In genomic region chr2:153875801-153876466, GRCh38 we compare ENCODE assay signal across 19 cellular contexts. TPM values are rescaled to one million over a fixed set of nuclear protein-coding genes. Genes with fewer than 3 reads are reported as not detected.
DNase-seq lines count a peak whose midpoint lies in the region; ATAC-seq, FAIRE-seq and TF ChIP-seq lines count a peak whose summit lies in the region.
"Had no signal": no experiment of that assay in that cellular context is flagged by ENCODE, and none has a peak within 500 bp of the region (broad histone marks: within the 10 kb centered on the region; RNA-seq: fewer than 3 reads in every experiment).

No MANE protein-coding gene starts in this region.

- H3K27ac Mint-ChIP-seq in activated naive CD8-positive, alpha-beta T cell treated with anti-CD3 and anti-CD28 coated beads for 36 hours = no peak overlapping the region
- H3K27ac Mint-ChIP-seq: CD4-positive, alpha-beta T cell; GM23338; HFFc6 had no signal

- H3K9me3 Mint-ChIP-seq in activated naive CD8-positive, alpha-beta T cell treated with anti-CD3 and anti-CD28 coated beads for 36 hours = peaks cover 3% of the 10 kb centered on the region

- ATAC-seq in SK-N-SH treated with all-trans-retinoic acid at 6 μM for 48 hours = no peak
- ATAC-seq: A549, GM23338, HCT116 had no signal

- peaks cover 3% of the 10 kb centered on the region for H3K4me1 Mint-ChIP-seq in activated naive CD8-positive, alpha-beta T cell treated with anti-CD3 and anti-CD28 coated beads for 36 hours

- peaks cover 3% of the 10 kb centered on the region for H3K36me3 Mint-ChIP-seq in activated naive CD8-positive, alpha-beta T cell treated with anti-CD3 and anti-CD28 coated beads for 36 hours

- TF ChIP-seq CTCF in D721Med (IDR thresholded peaks at IDR 0.05; ENCODE audit: insufficient read depth, missing control alignments) = no peak

- H3K4me3 Mint-ChIP-seq in activated naive CD8-positive, alpha-beta T cell treated with anti-CD3 and anti-CD28 coated beads for 36 hours = no peak overlapping the region
- H3K4me3 Mint-ChIP-seq: CD4-positive, alpha-beta T cell; GM23338; HFFc6 had no signal

- FAIRE-seq in D721Med (lab: Jason Lieb, UNC) = peak; percentile 98
- FAIRE-seq: A549 had no signal

- peak; percentile 34 for DNase-seq in DMS 273 (lab: John Stamatoyannopoulos, UW; ENCODE audit: unreplicated experiment)
- no peak for DNase-seq in DMS 273 treated with DMSO at 0.1 percent for 48 hours (lab: John Stamatoyannopoulos, UW)
- no peak for DNase-seq in D721Med (ENCODE audit: insufficient read length, low spot score)
- peak; percentile 53 for DNase-seq in NCI-H69 (lab: John Stamatoyannopoulos, UW)
- DNase-seq in SKM-1 (lab: John Stamatoyannopoulos, UW; ENCODE audit: unreplicated experiment) = no peak
- DNase-seq in activated naive CD8-positive, alpha-beta T cell treated with anti-CD3 and anti-CD28 coated beads for 36 hours = no peak
- DNase-seq in NCI-H345 (lab: John Stamatoyannopoulos, UW) = no peak
- DNase-seq: AML-193; Caco-2; CD4-positive, alpha-beta T cell; DMS79; GF-D8; H7; HFFc6 had no signal

- peaks cover 34% of the 10 kb centered on the region for H3K27me3 Mint-ChIP-seq in activated naive CD8-positive, alpha-beta T cell treated with anti-CD3 and anti-CD28 coated beads for 36 hours

TF ChIP-seq in SK-N-SH treated with all-trans-retinoic acid at 6 μM for 48 hours, 23 proteins besides CTCF, POLR2A, EP300 and RAD21:
- TF ChIP-seq ZC3H10 (CRISPR knock-in tag; IDR thresholded peaks at IDR 0.05) = no peak
- no peak for TF ChIP-seq BACH2 (CRISPR knock-in tag; IDR thresholded peaks at IDR 0.05; ENCODE audit: borderline replicate concordance)
- TF ChIP-seq ISL1 (CRISPR knock-in tag; IDR thresholded peaks at IDR 0.05) = no peak
- TF ChIP-seq TCF4 (CRISPR knock-in tag; IDR thresholded peaks at IDR 0.05; ENCODE audit: borderline replicate concordance) = 0 out of 2 replicates have a peak, but pooled peaks have one; percentile 10

RNA-seq across cellular contexts. Expression of gene GALNT13, which starts 4.2 kb away (rescaled TPM):
- total RNA-seq in activated naive CD8-positive, alpha-beta T cell treated with anti-CD3 and anti-CD28 coated beads for 36 hours = under 1 TPM; 0.16 to 0.35 TPM
- total RNA-seq: Caco-2; CD4-positive, alpha-beta T cell; Daoy; HFFc6 had no signal

Comparison
In these comparisons a context has a peak if more than half of its experiments do, and no peak if none do; other contexts are left out.
1. DNase-seq: peak in DMS 273 (single experiment) and NCI-H69 (single experiment); none in DMS 273 treated with DMSO at 0.1 percent for 48 hours (single experiment), D721Med (single experiment), SKM-1 (single experiment), activated naive CD8-positive, alpha-beta T cell treated with anti-CD3 and anti-CD28 coated beads for 36 hours (single experiment) and NCI-H345 (single experiment).